Comparison of ENCODE assay signal across 20 cellular contexts in the genomic region with DNA sequence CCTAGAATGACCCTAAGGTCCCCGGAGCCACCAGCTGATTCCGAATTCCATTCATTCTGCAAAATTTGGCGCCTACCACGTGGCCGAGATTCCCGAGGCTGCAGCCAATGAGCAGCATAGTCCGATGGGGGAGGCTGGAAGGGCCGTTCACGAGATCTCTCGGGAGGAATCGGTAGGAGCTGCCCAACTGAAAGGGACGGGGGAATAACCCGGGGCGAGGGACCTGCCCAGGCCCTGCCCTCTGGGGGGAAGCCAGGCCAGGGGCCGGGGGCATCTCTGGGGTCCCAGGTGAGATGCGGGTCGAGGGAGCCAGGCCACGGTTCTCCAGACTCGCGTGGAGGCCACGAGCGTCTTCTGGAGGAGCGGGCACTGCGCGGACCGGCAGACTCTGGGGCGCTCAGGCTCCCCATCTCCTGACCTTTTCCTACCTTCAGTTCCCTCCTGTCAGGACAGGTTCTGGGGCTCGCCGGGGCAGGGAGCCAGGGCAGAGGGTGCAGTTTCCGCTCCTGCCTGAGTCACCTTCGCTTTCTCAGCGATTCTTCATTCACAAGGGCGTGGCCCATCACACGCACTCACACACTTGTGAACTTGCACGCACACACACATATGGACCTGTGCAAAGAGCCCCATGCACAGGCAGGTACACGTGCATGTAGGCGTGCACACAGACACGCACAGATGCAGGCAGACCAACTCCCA. TPM values are rescaled to one million over a fixed set of nuclear protein-coding genes. Genes with fewer than 3 reads are reported as not detected.
DNase-seq lines count a peak whose midpoint lies in the region; ATAC-seq and TF ChIP-seq lines count a peak whose summit lies in the region.
"Had no signal": no experiment of that assay in that cellular context is flagged by ENCODE, and none has a peak within 500 bp of the region (broad histone marks: within the 10 kb centered on the region; RNA-seq: fewer than 3 reads in every experiment).

No MANE protein-coding gene starts in this region.

- TF ChIP-seq POLR2A in breast epithelium (IDR thresholded peaks at IDR 0.05): no peak

- H3K36me3 ChIP-seq in breast epithelium: no peaks in the 10 kb centered on the region

- no peaks in the 10 kb centered on the region for H3K27me3 Mint-ChIP-seq in MCF 10A (ENCODE audit: insufficient read depth, unreplicated experiment)
- H3K27me3 Mint-ChIP-seq in T-helper 17 cell: no peaks in the 10 kb centered on the region
- H3K27me3 Mint-ChIP-seq in glutamatergic neuron (ENCODE audit: unreplicated experiment): peaks cover 16% of the 10 kb centered on the region
- H3K27me3 Mint-ChIP-seq: activated CD8-positive, alpha-beta T cell treated with anti-CD3 and anti-CD28 coated beads for 36 hours had no signal

- H3K9me3 ChIP-seq in breast epithelium: no peaks in the 10 kb centered on the region
- H3K9me3 ChIP-seq in T-helper 17 cell (ENCODE audit: control insufficient read depth, low read length, poor library complexity, severe bottlenecking): no peaks in the 10 kb centered on the region
- H3K9me3 ChIP-seq: Caco-2, lower lobe of right lung had no signal

- TF ChIP-seq CTCF in MCF 10A (IDR thresholded peaks at IDR 0.05; ENCODE audit: unreplicated experiment) (no peak), breast epithelium (IDR thresholded peaks at IDR 0.05) (no peak), glutamatergic neuron (IDR thresholded peaks at IDR 0.05; ENCODE audit: partially characterized antibody, unreplicated experiment) (no peak)

- no peaks in the 10 kb centered on the region for H3K4me1 ChIP-seq in breast epithelium
- H3K4me1 ChIP-seq: Caco-2, lower lobe of right lung had no signal

- BruUV-seq in MCF 10A (replicated peaks; lab: Mats Ljungman, UMichigan): TSS peak; percentile 76

- H3K36me3 Mint-ChIP-seq in MCF 10A (ENCODE audit: insufficient read depth, unreplicated experiment): peaks cover 45% of the 10 kb centered on the region
- H3K36me3 Mint-ChIP-seq in T-helper 17 cell (ENCODE audit: low read depth): no peaks in the 10 kb centered on the region
- H3K36me3 Mint-ChIP-seq in glutamatergic neuron (ENCODE audit: unreplicated experiment): no peaks in the 10 kb centered on the region

- CTCF ChIA-PET in MCF 10A (lab: Yijun Ruan, JAX): interaction anchor here (1.5 kb wide), 1 partner anchor 58 kb away, joined by 4 read pairs; no protein-coding TSS in a partner anchor

- H3K4me3 Mint-ChIP-seq in MCF 10A (ENCODE audit: unreplicated experiment) (peak overlapping the region; percentile 32), T-helper 17 cell (no peak overlapping the region), glutamatergic neuron (ENCODE audit: unreplicated experiment) (peak overlapping the region; percentile 59)
- H3K4me3 Mint-ChIP-seq: activated CD8-positive, alpha-beta T cell treated with anti-CD3 and anti-CD28 coated beads for 36 hours; dendritic cell treated with granulocyte-macrophage colony-stimulating factor and Interleukin-4, amounts not matched to agents 40 ng/mL and 50 ng/mL, for 4 days; nephron had no signal

- no peak overlapping the region for H3K27ac ChIP-seq in breast epithelium
- H3K27ac ChIP-seq: lower lobe of right lung had no signal

- H3K4me1 Mint-ChIP-seq in MCF 10A (ENCODE audit: insufficient read depth, unreplicated experiment) (peaks cover 12% of the 10 kb centered on the region), T-helper 17 cell (peaks cover 2% of the 10 kb centered on the region), glutamatergic neuron (ENCODE audit: low read depth, unreplicated experiment) (peaks cover 8% of the 10 kb centered on the region)

- H3K9me3 Mint-ChIP-seq in MCF 10A (ENCODE audit: unreplicated experiment) (no peaks in the 10 kb centered on the region), glutamatergic neuron (ENCODE audit: unreplicated experiment) (peaks cover 10% of the 10 kb centered on the region)
- H3K9me3 Mint-ChIP-seq: activated CD8-positive, alpha-beta T cell treated with anti-CD3 and anti-CD28 coated beads for 36 hours; dendritic cell treated with granulocyte-macrophage colony-stimulating factor and Interleukin-4, amounts not matched to agents 40 ng/mL and 50 ng/mL, for 4 days; nephron had no signal

- H3K27ac Mint-ChIP-seq in MCF 10A (ENCODE audit: low read depth, unreplicated experiment) (peak overlapping the region; percentile 85), T-helper 17 cell (peak overlapping the region; percentile 43), glutamatergic neuron (ENCODE audit: unreplicated experiment) (peak overlapping the region; percentile 82)
- H3K27ac Mint-ChIP-seq: activated CD8-positive, alpha-beta T cell treated with anti-CD3 and anti-CD28 coated beads for 36 hours; dendritic cell treated with granulocyte-macrophage colony-stimulating factor and Interleukin-4, amounts not matched to agents 40 ng/mL and 50 ng/mL, for 4 days had no signal

- ATAC-seq in T-helper 17 cell: no peak
- ATAC-seq: activated CD8-positive, alpha-beta T cell treated with anti-CD3 and anti-CD28 coated beads for 36 hours; lower lobe of right lung; Right ventricle myocardium inferior had no signal

- intact Hi-C loops in MCF 10A (cut with micrococcal nuclease): no loop called here
- intact Hi-C loops in breast epithelium (cut with DNase I; ENCODE audit: low total_unique reads): no loop called here

- POLR2A ChIA-PET in MCF 10A (lab: Yijun Ruan, JAX): interaction anchor here (0.6 to 1.5 kb wide), 2 partner anchors 11 to 43 kb away, joined by 3 read pairs; no protein-coding TSS in a partner anchor

- no peak overlapping the region for H3K4me3 ChIP-seq in breast epithelium
- H3K4me3 ChIP-seq: lower lobe of right lung had no signal

- H3K27me3 ChIP-seq in breast epithelium: no peaks in the 10 kb centered on the region

- DNase-seq in MCF 10A (ENCODE audit: unreplicated experiment) (peak; percentile 91), breast epithelium (ENCODE audit: low spot score in 2 of 2) (no peak), T-helper 17 cell (no peak), glutamatergic neuron (peak; percentile 45), ureter (ENCODE audit: low spot score) (peak; percentile 79), SK-N-DZ (ENCODE audit: low spot score) (no peak), NCI-H774 (lab: John Stamatoyannopoulos, UW) (no peak)
- no peak for DNase-seq in stimulated activated CD4-positive, alpha-beta T cell treated with anti-CD3 and anti-CD28 coated beads, Interleukin-2, amount 100 ng/mL, for 24 hours
- DNase-seq: activated CD8-positive, alpha-beta T cell treated with anti-CD3 and anti-CD28 coated beads for 36 hours; Caco-2; foreskin fibroblast; Kasumi-1; lower lobe of right lung; NCI-H146; NCI-H524 treated with DMSO at 0.1 percent for 48 hours; stimulated activated CD4-positive, alpha-beta T cell treated with anti-CD3 and anti-CD28 coated beads, Interleukin-4, amount 100 ng/mL, for 24 hours; T1000 had no signal

RNA-seq across cellular contexts. Expression of a gene that starts 15.5 kb away (rescaled TPM):
- total RNA-seq in MCF 10A (2022) (148 and 169 TPM in 2 replicates), breast epithelium (10 to 100 TPM; 17.9 to 24.9 (median 22.9) TPM), T-helper 17 cell (10 to 100 TPM in 1 of 2 donors, 1 to 10 TPM in 1; 8.6 to 10.0 TPM), glutamatergic neuron (ENCODE audit: unreplicated experiment) (749 TPM), ureter (30.1 TPM)
- polyA plus RNA-seq in SK-N-DZ (2014; cell fraction: cytosol; rRNA removed): 513 and 629 TPM in 2 replicates
- polyA plus RNA-seq in SK-N-DZ (2014; cell fraction: nucleus; rRNA removed): 276 and 299 TPM in 2 replicates

Comparison
In these comparisons a context has a peak if more than half of its experiments do, and no peak if none do; other contexts are left out.
1. DNase-seq: peak in MCF 10A (single experiment), glutamatergic neuron (single experiment) and ureter (single experiment); none in breast epithelium (0 of 2), T-helper 17 cell (0 of 3), stimulated activated CD4-positive, alpha-beta T cell treated with anti-CD3 and anti-CD28 coated beads, Interleukin-2, amount 100 ng/mL, for 24 hours (0 of 2), SK-N-DZ (single experiment) and NCI-H774 (single experiment).
2. Peak in every context shown above with its lines, with median percentiles within 50 percentile points of each other: H3K27ac Mint-ChIP-seq.